34 cellular contexts compared by ENCODE assay signal in genomic region chr4:152795891-152796290, GRCh38. TPM values are rescaled to one million over a fixed set of nuclear protein-coding genes. Genes with fewer than 3 reads are reported as not detected.
"Had no signal": no experiment of that assay in that cellular context is flagged by ENCODE, and none has a peak within 500 bp of the region (broad histone marks: within the 10 kb centered on the region; RNA-seq: fewer than 3 reads in every experiment).

No MANE protein-coding gene starts in this region.

- H3K27me3 ChIP-seq: brain microvascular endothelial cell, esophagus muscularis mucosa, foreskin keratinocyte, gastrocnemius medialis had no signal

- H3K27ac ChIP-seq: brain microvascular endothelial cell, esophagus muscularis mucosa, foreskin keratinocyte, gastrocnemius medialis, WERI-Rb-1 had no signal

- H3K27me3 Mint-ChIP-seq: activated B cell treated with CpG ODN at 0.5 μM for 24 hours; activated CD8-positive, alpha-beta T cell treated with anti-CD3 and anti-CD28 coated beads for 36 hours; activated naive CD8-positive, alpha-beta T cell; activated T-helper 17 cell treated with anti-CD3 and anti-CD28 coated beads, Interleukin-2, amount 50 U/mL, for 72 hours; effector memory CD8-positive, alpha-beta T cell had no signal

- FAIRE-seq: astrocyte, colon had no signal

- DNase-seq: activated B cell treated with CpG ODN at 0.5 μM for 24 hours; activated CD4-positive, alpha-beta T cell treated with anti-CD3 and anti-CD28 coated beads for 48 hours; activated CD4-positive, alpha-beta T cell treated with anti-CD3 and anti-CD28 coated beads, Interleukin-2, amount 50 U/mL, for 1 hour; activated CD4-positive, alpha-beta T cell treated with anti-CD3 and anti-CD28 coated beads, Interleukin-2, amount 50 U/mL, for 48 hours; activated CD8-positive, alpha-beta memory T cell treated with anti-CD3 and anti-CD28 coated beads for 24 hours; activated CD8-positive, alpha-beta T cell treated with anti-CD3 and anti-CD28 coated beads for 36 hours; activated effector memory CD4-positive, alpha-beta T cell treated with Interleukin-2 at 50 U/mL for 16 hours; activated gamma-delta T cell treated with Interleukin-2 at 50 U/mL for 16 hours; activated naive CD4-positive, alpha-beta T cell treated with anti-CD3 and anti-CD28 coated beads, Interleukin-2, amount 50 U/mL, for 16 hours; activated naive CD4-positive, alpha-beta T cell treated with Interleukin-2 at 50 U/mL for 16 hours; activated T-cell treated with anti-CD3 and anti-CD28 coated beads, Interleukin-2, amount 50 U/mL, for 4 hours; amniotic stem cell; anterior cingulate cortex; brain microvascular endothelial cell; caudate nucleus; cortex of kidney; dermis blood vessel endothelial cell; effector CD4-positive, alpha-beta T cell; effector memory CD8-positive, alpha-beta T cell; erythroblast; foreskin keratinocyte; gastrocnemius medialis; head of caudate nucleus; T1000; WERI-Rb-1 had no signal

- H3K36me3 ChIP-seq: brain microvascular endothelial cell, esophagus muscularis mucosa, gastrocnemius medialis, WERI-Rb-1 had no signal

- H3K9me3 Mint-ChIP-seq: activated B cell treated with CpG ODN at 0.5 μM for 24 hours; activated CD8-positive, alpha-beta T cell treated with anti-CD3 and anti-CD28 coated beads for 36 hours; activated T-cell treated with anti-CD3 and anti-CD28 coated beads, Interleukin-2, amount 50 U/mL, for 4 hours; activated T-helper 17 cell treated with anti-CD3 and anti-CD28 coated beads, Interleukin-2, amount 50 U/mL, for 72 hours; effector memory CD8-positive, alpha-beta T cell; T-helper 1 cell treated with Interleukin-12 subunit alpha and Interleukin-12 subunit beta and Interleukin-4 antibody, amounts not matched to agents 30 μg/mL and 1 μg/mL, for 36 hours; T-helper 2 cell treated with Interferon-gamma antibody and Interleukin-4, amounts not matched to agents 5 μg/mL and 100 μg/mL, for 36 hours had no signal

- H3K27ac Mint-ChIP-seq: activated B cell treated with CpG ODN at 0.5 μM for 24 hours; activated CD8-positive, alpha-beta T cell treated with anti-CD3 and anti-CD28 coated beads for 36 hours; activated naive CD8-positive, alpha-beta T cell; activated T-helper 17 cell treated with anti-CD3 and anti-CD28 coated beads, Interleukin-2, amount 50 U/mL, for 72 hours; T-helper 1 cell treated with Interleukin-12 subunit alpha and Interleukin-12 subunit beta and Interleukin-4 antibody, amounts not matched to agents 30 μg/mL and 1 μg/mL, for 36 hours; T-helper 2 cell treated with Interferon-gamma antibody and Interleukin-4, amounts not matched to agents 5 μg/mL and 100 μg/mL, for 36 hours had no signal

- H3K4me3 Mint-ChIP-seq: activated B cell treated with CpG ODN at 0.5 μM for 24 hours; activated CD8-positive, alpha-beta T cell treated with anti-CD3 and anti-CD28 coated beads for 36 hours; activated naive CD8-positive, alpha-beta T cell; activated T-cell treated with anti-CD3 and anti-CD28 coated beads, Interleukin-2, amount 50 U/mL, for 4 hours; activated T-helper 17 cell treated with anti-CD3 and anti-CD28 coated beads, Interleukin-2, amount 50 U/mL, for 72 hours; T-helper 1 cell treated with Interleukin-12 subunit alpha and Interleukin-12 subunit beta and Interleukin-4 antibody, amounts not matched to agents 30 μg/mL and 1 μg/mL, for 36 hours; T-helper 2 cell treated with Interferon-gamma antibody and Interleukin-4, amounts not matched to agents 5 μg/mL and 100 μg/mL, for 36 hours had no signal

- H3K9me3 ChIP-seq: esophagus muscularis mucosa, gastrocnemius medialis had no signal

- ATAC-seq: activated CD4-positive, CD25-positive, alpha-beta regulatory T cell treated with anti-CD3 and anti-CD28 coated beads, Interleukin-2, amount 50 U/mL, for 24 hours; activated CD8-positive, alpha-beta T cell treated with anti-CD3 and anti-CD28 coated beads for 36 hours; activated T-cell treated with anti-CD3 and anti-CD28 coated beads, Interleukin-2, amount 50 U/mL, for 4 hours; activated T-helper 17 cell treated with anti-CD3 and anti-CD28 coated beads, Interleukin-2, amount 50 U/mL, for 72 hours; effector memory CD8-positive, alpha-beta T cell; foreskin keratinocyte; gastrocnemius medialis had no signal

- H3K4me1 Mint-ChIP-seq: activated T-helper 17 cell treated with anti-CD3 and anti-CD28 coated beads, Interleukin-2, amount 50 U/mL, for 72 hours had no signal

- H3K4me3 ChIP-seq: esophagus muscularis mucosa, gastrocnemius medialis had no signal

- H3K4me1 ChIP-seq: foreskin keratinocyte had no signal

RNA-seq across cellular contexts. Expression of gene TIGD4, which starts 16.4 kb away (rescaled TPM):
- total RNA-seq: glomerular endothelial cell had no signal
